Comparison of ENCODE assay signal across 8 cellular contexts in the genomic region with DNA sequence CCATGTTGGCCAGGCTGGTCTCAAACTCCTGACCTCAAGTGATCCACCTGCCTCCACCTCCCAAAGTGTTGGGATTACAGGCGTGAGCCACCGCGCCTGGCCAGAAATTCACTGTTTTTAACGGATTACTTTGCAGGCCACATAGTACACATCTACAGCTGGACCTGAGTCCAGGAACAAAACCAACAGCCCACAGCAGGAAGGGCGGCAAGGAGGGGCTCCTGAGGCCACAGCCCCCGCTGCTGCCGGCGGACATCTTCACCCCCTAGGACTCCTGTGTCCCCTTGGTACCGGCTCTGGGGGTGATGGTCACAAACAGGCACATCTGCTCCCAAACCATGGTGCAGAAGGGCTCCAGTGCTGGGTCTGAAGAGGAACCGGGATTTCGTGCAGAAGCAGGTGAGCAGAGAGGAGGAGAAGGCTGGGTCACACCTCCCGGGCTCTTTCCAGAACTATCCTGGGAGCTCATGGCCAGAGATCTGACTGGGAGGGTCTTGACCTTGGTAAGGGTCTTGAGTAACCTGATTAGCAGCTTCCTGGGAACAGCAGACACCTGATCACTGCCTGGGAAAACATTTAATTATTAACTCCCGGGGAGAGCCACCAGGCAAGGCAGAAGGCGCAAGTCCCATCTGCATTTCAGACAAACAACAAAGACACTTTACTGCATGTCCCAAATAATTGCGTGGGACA.
DNase-seq lines count a peak whose midpoint lies in the region; TF ChIP-seq lines count a peak whose summit lies in the region.
"Not testable (repeated sequence)": the region's sequence is repeated elsewhere in the genome, so short reads cannot be mapped to it uniquely, and the experiment has no call there.

No MANE protein-coding gene starts in this region.

- H4K20me1 ChIP-seq in smooth muscle cell (ENCODE audit: low read depth), result not testable (repeated sequence)

- H3K4me3 ChIP-seq in AG10803 (ENCODE audit: low read length) (peak overlapping the region; percentile 15), mesenchymal stem cell (ENCODE audit: insufficient read depth in 1 of 2, low read depth in 1 of 2, low read length in 2 of 2) (peak overlapping the region in 1 of 2 experiments; percentile 77), smooth muscle cell (peak overlapping the region; percentile 41)
- H3K4me3 ChIP-seq in HUES48 (ENCODE audit: low read depth, low read length), result not testable (repeated sequence)

- H2BK5ac ChIP-seq in mesenchymal stem cell (ENCODE audit: low read depth, low read length, poor library complexity, severe bottlenecking), result not testable (repeated sequence)

- not testable (repeated sequence) for H3K79me1 ChIP-seq in mesenchymal stem cell (replicated peaks; ENCODE audit: low read length, poor library complexity, severe bottlenecking)

- not testable (repeated sequence) for H3K9ac ChIP-seq in HUES48 (ENCODE audit: low read depth, low read length); smooth muscle cell (ENCODE audit: low read depth)
- H3K9ac ChIP-seq in mesenchymal stem cell (ENCODE audit: low read length), result peak overlapping the region; percentile 80

- H3K9me3 Mint-ChIP-seq in chondrocyte (ENCODE audit: low read depth); osteocyte (ENCODE audit: unreplicated experiment): not testable (repeated sequence)

- not testable (repeated sequence) for DNase-seq in AG10803 (ENCODE audit: low read depth); chondrocyte (ENCODE audit: low spot score); mesenchymal stem cell; osteocyte (ENCODE audit: extremely low spot score, unreplicated experiment); smooth muscle cell (lab: John Stamatoyannopoulos, UW; ENCODE audit: unreplicated experiment)
- peak; percentile 60 for DNase-seq in islet precursor cell

- not testable (repeated sequence) for H3K27ac Mint-ChIP-seq in chondrocyte (ENCODE audit: unreplicated experiment); osteocyte (ENCODE audit: unreplicated experiment)

- peak overlapping the region; percentile 12 for H3K4me3 Mint-ChIP-seq in chondrocyte (ENCODE audit: unreplicated experiment)
- H3K4me3 Mint-ChIP-seq in osteocyte (ENCODE audit: unreplicated experiment), result peak overlapping the region; percentile 45

- not testable (repeated sequence) for H3K36me3 ChIP-seq in HUES48 (ENCODE audit: control insufficient read depth, insufficient read depth, low read length); mesenchymal stem cell (ENCODE audit: control insufficient read depth in 1 of 2, insufficient read depth in 2 of 2, low read depth in 1 of 2, low read length in 2 of 2); smooth muscle cell (ENCODE audit: low read depth)

- H3K23ac ChIP-seq in mesenchymal stem cell (ENCODE audit: low read length in 2 of 2), result not testable (repeated sequence)

- not testable (repeated sequence) for H3K18ac ChIP-seq in mesenchymal stem cell (ENCODE audit: low read depth in 1 of 2, low read length in 2 of 2)

- H3K14ac ChIP-seq in mesenchymal stem cell (ENCODE audit: low read length in 2 of 2), result not testable (repeated sequence)

- H3F3A ChIP-seq in smooth muscle cell (ENCODE audit: low read depth), result not testable (repeated sequence)

- TF ChIP-seq CTCF in AG10803 (conservative IDR thresholded peaks at IDR 0.05; ENCODE audit: low read length); VCaP (conservative IDR thresholded peaks at IDR 0.05); chondrocyte (IDR thresholded peaks at IDR 0.05); osteocyte (IDR thresholded peaks at IDR 0.05); smooth muscle cell (IDR thresholded peaks at IDR 0.05; ENCODE audit: borderline replicate concordance, insufficient read depth, poor library complexity, severe bottlenecking): not testable (repeated sequence)

- H3K4ac ChIP-seq in mesenchymal stem cell (ENCODE audit: low read depth in 1 of 2, low read length in 2 of 2), result not testable (repeated sequence)

- H4K8ac ChIP-seq in mesenchymal stem cell (ENCODE audit: low read length), result not testable (repeated sequence)

- not testable (repeated sequence) for H4K91ac ChIP-seq in mesenchymal stem cell (ENCODE audit: low read length)

- H3K36me3 Mint-ChIP-seq in chondrocyte (ENCODE audit: low read depth); osteocyte (ENCODE audit: unreplicated experiment): not testable (repeated sequence)

- H2BK12ac ChIP-seq in mesenchymal stem cell (ENCODE audit: low read length in 2 of 2), result not testable (repeated sequence)

- not testable (repeated sequence) for H3K4me1 Mint-ChIP-seq in chondrocyte (ENCODE audit: low read depth); osteocyte (ENCODE audit: unreplicated experiment)

- H3K9me3 ChIP-seq in HUES48 (ENCODE audit: control insufficient read depth, insufficient read depth, low read length); mesenchymal stem cell (ENCODE audit: control insufficient read depth, low read length); smooth muscle cell (replicated peaks; ENCODE audit: low read depth): not testable (repeated sequence)

- H3K27me3 Mint-ChIP-seq in chondrocyte (ENCODE audit: low read depth), result peaks cover 52% of the 10 kb centered on the region
- peaks cover 18% of the 10 kb centered on the region for H3K27me3 Mint-ChIP-seq in osteocyte (ENCODE audit: unreplicated experiment)

- not testable (repeated sequence) for H3K79me2 ChIP-seq in smooth muscle cell (ENCODE audit: low read depth)

- H3K27ac ChIP-seq in HUES48 (ENCODE audit: low read depth, low read length) (peak overlapping the region; percentile 50), VCaP (peak overlapping the region; percentile 98)
- H3K27ac ChIP-seq in mesenchymal stem cell (ENCODE audit: low read length, poor library complexity, severe bottlenecking); smooth muscle cell (ENCODE audit: low read depth): not testable (repeated sequence)

- H2BK15ac ChIP-seq in mesenchymal stem cell (ENCODE audit: low read depth, poor library complexity, severe bottlenecking), result not testable (repeated sequence)

- H3K27me3 ChIP-seq in HUES48 (ENCODE audit: control insufficient read depth, insufficient read depth, low read length); mesenchymal stem cell (ENCODE audit: control insufficient read depth in 1 of 2, insufficient read depth in 1 of 2, low read length in 2 of 2); smooth muscle cell (ENCODE audit: low read depth): not testable (repeated sequence)

- not testable (repeated sequence) for H3K4me1 ChIP-seq in HUES48 (ENCODE audit: control insufficient read depth, insufficient read depth, low read length); smooth muscle cell (ENCODE audit: low read depth)
- H3K4me1 ChIP-seq in mesenchymal stem cell (ENCODE audit: control insufficient read depth, insufficient read depth, low read depth, low read length), result peaks cover 11% of the 10 kb centered on the region

- not testable (repeated sequence) for H2AFZ ChIP-seq in mesenchymal stem cell (ENCODE audit: low read depth, low read length); smooth muscle cell (ENCODE audit: low read depth)

- not testable (repeated sequence) for H2AK5ac ChIP-seq in mesenchymal stem cell (ENCODE audit: low read length, severe bottlenecking)

- H3K4me2 ChIP-seq in mesenchymal stem cell (ENCODE audit: low read length, poor library complexity, severe bottlenecking), result peak overlapping the region; percentile 47
- H3K4me2 ChIP-seq in smooth muscle cell, result peak overlapping the region; percentile 81

- 78% methylated on average over 14 of the region's 15 CpGs for WGBS in mesenchymal stem cell
- 77% methylated on average over 15 of the region's 15 CpGs for WGBS in smooth muscle cell (ENCODE audit: low lambda C conversion rate)

- H2BK120ac ChIP-seq in mesenchymal stem cell (ENCODE audit: low read depth, low read length), result not testable (repeated sequence)
